In genomic region chr3:125683067-125683844, GRCh38 we compare ENCODE assay signal across 14 cellular contexts.
DNase-seq lines count a peak whose midpoint lies in the region; ATAC-seq and TF ChIP-seq lines count a peak whose summit lies in the region.
"Had no signal": no experiment of that assay in that cellular context is flagged by ENCODE, and none has a peak within 500 bp of the region (broad histone marks: within the 10 kb centered on the region; RNA-seq: fewer than 3 reads in every experiment).

No MANE protein-coding gene starts in this region.

- H3K9me3 Mint-ChIP-seq in endodermal cell: peaks cover 1% of the 10 kb centered on the region
- no peaks in the 10 kb centered on the region for H3K9me3 Mint-ChIP-seq in stimulated activated naive B cell treated with anti-CD40 and anti-IgM and Interleukin-4, amounts not matched to agents 10 μg/mL and 1 μg/mL and 100 μg/mL, for 72 hours
- H3K9me3 Mint-ChIP-seq: activated CD8-positive, alpha-beta T cell treated with anti-CD3 and anti-CD28 coated beads for 36 hours; effector memory CD8-positive, alpha-beta T cell had no signal

- WGBS in endodermal cell (ENCODE audit: insufficient coverage in 1 of 2, insufficient read length in 1 of 2), 2 experiments: 77 to 83% methylated on average over 2 to 9 of the region's 9 CpGs

- ATAC-seq in stimulated activated naive B cell treated with anti-CD40 and anti-IgM and Interleukin-4, amounts not matched to agents 10 μg/mL and 1 μg/mL and 100 μg/mL, for 72 hours (replicated peaks): no peak
- ATAC-seq: activated CD8-positive, alpha-beta T cell treated with anti-CD3 and anti-CD28 coated beads for 36 hours; effector memory CD8-positive, alpha-beta T cell had no signal

- no peak overlapping the region for H3K27ac ChIP-seq in endodermal cell (ENCODE audit: low read depth, low read length)
- H3K27ac ChIP-seq in stomach smooth muscle (ENCODE audit: low read length): peak overlapping the region; percentile 86
- H3K27ac ChIP-seq in effector memory CD4-positive, alpha-beta T cell (ENCODE audit: insufficient read depth, low read length, poor library complexity, severe bottlenecking): no peak overlapping the region

- DNase-seq in NCI-H1105 treated with DMSO at 0.1 percent for 48 hours (lab: John Stamatoyannopoulos, UW) (peak; percentile 85), endodermal cell (no peak), medulla oblongata (ENCODE audit: extremely low spot score) (peak; percentile 28), EL (no peak)
- no peak for DNase-seq in stimulated activated naive B cell treated with anti-CD40 and anti-IgM and Interleukin-4, amounts not matched to agents 10 μg/mL and 1 μg/mL and 100 μg/mL, for 72 hours
- DNase-seq in activated CD8-positive, alpha-beta memory T cell treated with anti-CD3 and anti-CD28 coated beads, Interleukin-2, amount 50 U/mL, for 4 hours: no peak
- no peak for DNase-seq in effector memory CD4-positive, alpha-beta T cell
- DNase-seq: activated CD8-positive, alpha-beta T cell treated with anti-CD3 and anti-CD28 coated beads for 36 hours; activated effector memory CD4-positive, alpha-beta T cell treated with anti-CD3 and anti-CD28 coated beads, Interleukin-2, amount 50 U/mL, for 16 hours; effector memory CD8-positive, alpha-beta T cell; NCI-H524 treated with DMSO at 0.1 percent for 48 hours; SHP77 treated with DMSO at 0.1 percent for 48 hours had no signal

- H3K36me3 ChIP-seq in endodermal cell (ENCODE audit: control insufficient read depth, insufficient read depth, low read length) (no peaks in the 10 kb centered on the region), stomach smooth muscle (ENCODE audit: control insufficient read depth in 2 of 2, insufficient read depth in 2 of 2, low read length in 2 of 2) (no peaks in the 10 kb centered on the region)
- no peaks in the 10 kb centered on the region for H3K36me3 ChIP-seq in effector memory CD4-positive, alpha-beta T cell (ENCODE audit: control insufficient read depth, insufficient read depth, low read length)

- H3K4me1 ChIP-seq in endodermal cell (ENCODE audit: control insufficient read depth, insufficient read depth, low read length) (peaks cover 11% of the 10 kb centered on the region), stomach smooth muscle (ENCODE audit: control insufficient read depth, insufficient read depth, low read length) (peaks cover 15% of the 10 kb centered on the region)
- no peaks in the 10 kb centered on the region for H3K4me1 ChIP-seq in effector memory CD4-positive, alpha-beta T cell (ENCODE audit: control insufficient read depth, insufficient read depth, low read length, poor library complexity, severe bottlenecking)

- H3K4me3 ChIP-seq in endodermal cell (ENCODE audit: low read length): no peak overlapping the region
- no peak overlapping the region for H3K4me3 ChIP-seq in stomach smooth muscle (ENCODE audit: low read length in 2 of 2)
- no peak overlapping the region for H3K4me3 ChIP-seq in effector memory CD4-positive, alpha-beta T cell (ENCODE audit: insufficient read depth, low read depth, low read length, poor library complexity, severe bottlenecking)

- H3K9me3 ChIP-seq in endodermal cell (ENCODE audit: control insufficient read depth, low read length) (no peaks in the 10 kb centered on the region), stomach smooth muscle (ENCODE audit: control insufficient read depth in 2 of 2, low read length in 2 of 2) (no peaks in the 10 kb centered on the region)
- H3K9me3 ChIP-seq in effector memory CD4-positive, alpha-beta T cell (ENCODE audit: control insufficient read depth, low read length): no peaks in the 10 kb centered on the region

- H3K4me3 Mint-ChIP-seq in endodermal cell: no peak overlapping the region
- H3K4me3 Mint-ChIP-seq in stimulated activated naive B cell treated with anti-CD40 and anti-IgM and Interleukin-4, amounts not matched to agents 10 μg/mL and 1 μg/mL and 100 μg/mL, for 72 hours: no peak overlapping the region
- H3K4me3 Mint-ChIP-seq: activated CD8-positive, alpha-beta T cell treated with anti-CD3 and anti-CD28 coated beads for 36 hours; B cell; effector memory CD8-positive, alpha-beta T cell had no signal

- H3K9ac ChIP-seq in endodermal cell (ENCODE audit: extremely low read depth, low read length, poor library complexity, severe bottlenecking) (no peak overlapping the region), stomach smooth muscle (ENCODE audit: low read length in 2 of 2) (peak overlapping the region; percentile 36 to 62)

- H3K27ac Mint-ChIP-seq in endodermal cell: peak overlapping the region; percentile 76
- H3K27ac Mint-ChIP-seq in stimulated activated naive B cell treated with anti-CD40 and anti-IgM and Interleukin-4, amounts not matched to agents 10 μg/mL and 1 μg/mL and 100 μg/mL, for 72 hours: no peak overlapping the region
- H3K27ac Mint-ChIP-seq: activated CD8-positive, alpha-beta T cell treated with anti-CD3 and anti-CD28 coated beads for 36 hours; B cell; effector memory CD8-positive, alpha-beta T cell had no signal

- no peak for TF ChIP-seq CTCF in endodermal cell (conservative IDR thresholded peaks at IDR 0.05)

- H3K27me3 ChIP-seq in endodermal cell (ENCODE audit: control insufficient read depth, insufficient read depth, low read length, poor library complexity, severe bottlenecking) (no peaks in the 10 kb centered on the region), stomach smooth muscle (ENCODE audit: control insufficient read depth in 1 of 2, insufficient read depth in 2 of 2, low read length in 2 of 2) (no peaks in the 10 kb centered on the region)
- no peaks in the 10 kb centered on the region for H3K27me3 ChIP-seq in effector memory CD4-positive, alpha-beta T cell (replicated peaks; ENCODE audit: control insufficient read depth, insufficient read depth, low read length, poor library complexity, severe bottlenecking)

- no peaks in the 10 kb centered on the region for H3K27me3 Mint-ChIP-seq in endodermal cell (ENCODE audit: insufficient read depth)
- peaks cover 9 to 11% of the 10 kb centered on the region in 2 donors for H3K27me3 Mint-ChIP-seq in stimulated activated naive B cell treated with anti-CD40 and anti-IgM and Interleukin-4, amounts not matched to agents 10 μg/mL and 1 μg/mL and 100 μg/mL, for 72 hours

- peaks cover 20% of the 10 kb centered on the region for H3K4me1 Mint-ChIP-seq in endodermal cell
- no peaks in the 10 kb centered on the region for H3K4me1 Mint-ChIP-seq in stimulated activated naive B cell treated with anti-CD40 and anti-IgM and Interleukin-4, amounts not matched to agents 10 μg/mL and 1 μg/mL and 100 μg/mL, for 72 hours
- H3K4me1 Mint-ChIP-seq: B cell had no signal

- no peaks in the 10 kb centered on the region for H3K36me3 Mint-ChIP-seq in endodermal cell (ENCODE audit: low read depth)
- no peaks in the 10 kb centered on the region for H3K36me3 Mint-ChIP-seq in stimulated activated naive B cell treated with anti-CD40 and anti-IgM and Interleukin-4, amounts not matched to agents 10 μg/mL and 1 μg/mL and 100 μg/mL, for 72 hours

Comparison
In these comparisons a context has a peak if more than half of its experiments do, and no peak if none do; other contexts are left out.
1. DNase-seq: peak in NCI-H1105 treated with DMSO at 0.1 percent for 48 hours (single experiment) and medulla oblongata (single experiment); none in endodermal cell (single experiment), stimulated activated naive B cell treated with anti-CD40 and anti-IgM and Interleukin-4, amounts not matched to agents 10 μg/mL and 1 μg/mL and 100 μg/mL, for 72 hours (single experiment), activated CD8-positive, alpha-beta memory T cell treated with anti-CD3 and anti-CD28 coated beads, Interleukin-2, amount 50 U/mL, for 4 hours (single experiment), effector memory CD4-positive, alpha-beta T cell (0 of 3) and EL (single experiment).